10 cellular contexts compared by ENCODE assay signal in the genomic region with DNA sequence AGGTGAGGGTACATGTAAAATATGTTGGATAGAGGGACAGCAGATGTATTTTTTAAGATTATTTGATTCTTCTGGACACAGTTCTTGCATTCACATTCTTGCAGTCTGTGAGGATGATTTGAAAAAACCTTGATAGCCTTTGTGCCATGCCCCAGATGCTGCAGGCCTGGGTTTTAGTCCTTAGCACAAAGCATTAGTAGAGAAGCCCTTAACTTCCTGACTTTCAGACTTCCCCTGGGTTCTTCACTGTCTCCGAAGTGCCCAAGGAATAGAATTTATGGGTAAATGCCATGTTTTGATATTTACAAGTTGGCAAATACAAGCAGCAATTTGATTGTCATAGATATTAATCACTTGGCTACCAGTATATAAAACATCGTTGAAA.
DNase-seq lines count a peak whose midpoint lies in the region; ATAC-seq, FAIRE-seq and TF ChIP-seq lines count a peak whose summit lies in the region.
"Had no signal": no experiment of that assay in that cellular context is flagged by ENCODE, and none has a peak within 500 bp of the region (broad histone marks: within the 10 kb centered on the region; RNA-seq: fewer than 3 reads in every experiment).

No MANE protein-coding gene starts in this region.

- H3K9me3 ChIP-seq in endothelial cell of umbilical vein (replicated peaks; ENCODE audit: control insufficient read depth, insufficient read depth, low read length) (no peaks in the 10 kb centered on the region), prostate gland (no peaks in the 10 kb centered on the region), ovary (no peaks in the 10 kb centered on the region)

- no peak for TF ChIP-seq EP300 in ovary (IDR thresholded peaks at IDR 0.05)

- 14% methylated on average over 2 of the region's 2 CpGs for WGBS in prostate gland
- 24 to 42% (median 28%) methylated on average over 2 of the region's 2 CpGs for WGBS in ovary, 3 donors

- POLR2A ChIA-PET in RWPE1 (lab: Yijun Ruan, JAX; ENCODE audit: low non-redundant PET) = no interaction called here
- POLR2A ChIA-PET in endothelial cell of umbilical vein (lab: Charles Lee) = no interaction called here

- peak; percentile 23 for DNase-seq in Daoy (ENCODE audit: low read depth)
- no peak for DNase-seq in RWPE1 (ENCODE audit: low spot score)
- no peak for DNase-seq in endothelial cell of umbilical vein (ENCODE audit: low read depth, low spot score)
- no peak for DNase-seq in prostate gland (ENCODE audit: low spot score)
- DNase-seq in ovary = no peak
- DNase-seq in glutamatergic neuron = no peak
- DNase-seq: NCI-H146, retina had no signal

- BruUV-seq in endothelial cell of umbilical vein (replicated peaks; lab: Mats Ljungman, UMichigan) = no TSS peak

- ATAC-seq in GM21526 (IDR thresholded peaks at IDR 0.05; ENCODE audit: low FRiP score, unreplicated experiment) (no peak), GM18502 (IDR thresholded peaks at IDR 0.05; ENCODE audit: poor library complexity, unreplicated experiment) (no peak)

- CTCF ChIA-PET in RWPE1 (lab: Yijun Ruan, JAX) (no interaction called here), endothelial cell of umbilical vein (lab: Charles Lee) (interaction anchor here (0.9 to 1.1 kb wide), 7 partner anchors 8 to 269 kb away, joined by 3 to 9 read pairs (median 6); no protein-coding TSS in a partner anchor)

- no peaks in the 10 kb centered on the region for H4K20me1 ChIP-seq in endothelial cell of umbilical vein (replicated peaks; ENCODE audit: control insufficient read depth, extremely low read depth, insufficient read depth, low read length)

- peak overlapping the region in 1 of 3 experiments; percentile 5 for H3K4me3 ChIP-seq in endothelial cell of umbilical vein (replicated peaks in 1 of 3; ENCODE audit: insufficient read depth in 1 of 3, low read depth in 1 of 3, low read length in 3 of 3)
- H3K4me3 ChIP-seq in prostate gland = no peak overlapping the region
- H3K4me3 ChIP-seq in ovary = no peak overlapping the region

- no peaks in the 10 kb centered on the region for H3K36me3 ChIP-seq in endothelial cell of umbilical vein (ENCODE audit: control insufficient read depth in 2 of 2, extremely low read depth in 1 of 2, insufficient read depth in 2 of 2, low read length in 2 of 2)
- no peaks in the 10 kb centered on the region for H3K36me3 ChIP-seq in prostate gland
- no peaks in the 10 kb centered on the region for H3K36me3 ChIP-seq in ovary

- H3K27ac ChIP-seq in RWPE1 (peak overlapping the region; percentile 87), endothelial cell of umbilical vein (ENCODE audit: insufficient read depth, low read depth, low read length) (peak overlapping the region; percentile 68), prostate gland (peak overlapping the region; percentile 29 to 57), ovary (no peak overlapping the region)

- peak overlapping the region; percentile 45 for H3K9ac ChIP-seq in endothelial cell of umbilical vein (replicated peaks; ENCODE audit: extremely low read depth, insufficient read depth, low read length)

- intact Hi-C loops in endothelial cell of umbilical vein (cut with micrococcal nuclease) = loop anchor here (1.0 kb wide), 2 partner anchors 33 to 67 kb away; no protein-coding TSS in a partner anchor
- intact Hi-C loops in prostate gland (cut with DNase I) = no loop called here
- intact Hi-C loops in ovary (cut with DNase I) = no loop called here

- H3K4me3 Mint-ChIP-seq in glutamatergic neuron (ENCODE audit: unreplicated experiment) = no peak overlapping the region

- H3K27ac Mint-ChIP-seq in glutamatergic neuron (ENCODE audit: unreplicated experiment) = no peak overlapping the region

- TF ChIP-seq POLR2A in endothelial cell of umbilical vein (IDR thresholded peaks at IDR 0.05; ENCODE audit: low read depth, low read length) (no peak), prostate gland (IDR thresholded peaks at IDR 0.05) (no peak), ovary (IDR thresholded peaks at IDR 0.05) (no peak)

- no peak for TF ChIP-seq CTCF in RWPE1 (conservative IDR thresholded peaks at IDR 0.05; ENCODE audit: low read depth)
- no peak for TF ChIP-seq CTCF in endothelial cell of umbilical vein (IDR thresholded peaks at IDR 0.05; ENCODE audit: extremely low read depth in 1 of 2, insufficient read depth in 1 of 2, low read depth in 1 of 2, low read length in 2 of 2)
- TF ChIP-seq CTCF in prostate gland (IDR thresholded peaks at IDR 0.05) = no peak
- no peak for TF ChIP-seq CTCF in ovary (IDR thresholded peaks at IDR 0.05)
- TF ChIP-seq CTCF in glutamatergic neuron (IDR thresholded peaks at IDR 0.05; ENCODE audit: partially characterized antibody, unreplicated experiment) = no peak

- H3K27me3 Mint-ChIP-seq in glutamatergic neuron (ENCODE audit: unreplicated experiment) = no peaks in the 10 kb centered on the region

- no peaks in the 10 kb centered on the region for H3K4me1 Mint-ChIP-seq in glutamatergic neuron (ENCODE audit: low read depth, unreplicated experiment)

- H3K4me2 ChIP-seq in endothelial cell of umbilical vein (ENCODE audit: insufficient read depth, low read length) = peak overlapping the region; percentile 71

- H3K4me1 ChIP-seq in endothelial cell of umbilical vein (ENCODE audit: control insufficient read depth, extremely low read depth, insufficient read depth, low read length) (peaks cover 33% of the 10 kb centered on the region), prostate gland (replicated peaks) (no peaks in the 10 kb centered on the region), ovary (ENCODE audit: insufficient read depth) (peaks cover 4% of the 10 kb centered on the region)

- no peaks in the 10 kb centered on the region for H3K36me3 Mint-ChIP-seq in glutamatergic neuron (ENCODE audit: unreplicated experiment)

- dilution Hi-C loops in endothelial cell of umbilical vein (cut with MboI; ENCODE audit: extremely low pct_ligation_motif_present, low sequenced_read_pairs) = no loop called here

- no peaks in the 10 kb centered on the region for H3K9me3 Mint-ChIP-seq in glutamatergic neuron (ENCODE audit: unreplicated experiment)

- H3K9me1 ChIP-seq in endothelial cell of umbilical vein (replicated peaks; ENCODE audit: control insufficient read depth, extremely low read depth, insufficient read depth, low read length) = no peaks in the 10 kb centered on the region

- H3K79me2 ChIP-seq in endothelial cell of umbilical vein (ENCODE audit: control insufficient read depth, insufficient read depth, low read length) = no peaks in the 10 kb centered on the region

- no peak overlapping the region for H2AFZ ChIP-seq in endothelial cell of umbilical vein (ENCODE audit: low read depth, low read length)

- no peak for FAIRE-seq in endothelial cell of umbilical vein (lab: Jason Lieb, UNC)

- no peaks in the 10 kb centered on the region for H3K27me3 ChIP-seq in endothelial cell of umbilical vein (ENCODE audit: control insufficient read depth in 2 of 2, insufficient read depth in 2 of 2, low read length in 2 of 2)
- H3K27me3 ChIP-seq in prostate gland (replicated peaks; ENCODE audit: insufficient read depth) = no peaks in the 10 kb centered on the region
- H3K27me3 ChIP-seq in ovary = no peaks in the 10 kb centered on the region

TF ChIP-seq in endothelial cell of umbilical vein, 7 proteins besides CTCF, POLR2A, EP300 and RAD21:
- TF ChIP-seq JUN (IDR thresholded peaks at IDR 0.05; ENCODE audit: borderline replicate concordance, insufficient read depth, insufficient read length, low read depth) (no peak), EZH2 (IDR thresholded peaks at IDR 0.05; ENCODE audit: borderline replicate concordance, low read depth, low read length, severe bottlenecking) (no peak), FOS (IDR thresholded peaks at IDR 0.05; ENCODE audit: borderline replicate concordance, insufficient read depth, low read length) (no peak), GATA2 (IDR thresholded peaks at IDR 0.05; ENCODE audit: insufficient read depth, insufficient read length, low read depth, low read length) (no peak), MYC (IDR thresholded peaks at IDR 0.05; ENCODE audit: low read depth, low read length) (no peak), POLR2AphosphoS5 (IDR thresholded peaks at IDR 0.05; ENCODE audit: insufficient read depth, low read depth, low read length) (no peak)
- TF ChIP-seq, protein P1, sequence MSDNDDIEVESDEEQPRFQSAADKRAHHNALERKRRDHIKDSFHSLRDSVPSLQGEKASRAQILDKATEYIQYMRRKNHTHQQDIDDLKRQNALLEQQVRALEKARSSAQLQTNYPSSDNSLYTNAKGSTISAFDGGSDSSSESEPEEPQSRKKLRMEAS (IDR thresholded peaks at IDR 0.05; ENCODE audit: insufficient read depth, insufficient read length) = no peak

Comparison
In these comparisons a context has a peak if more than half of its experiments do, and no peak if none do; other contexts are left out.
1. H3K27ac ChIP-seq: peak in RWPE1 (single experiment), endothelial cell of umbilical vein (single experiment) and prostate gland (2 of 2); none in ovary (0 of 2).